In genomic region chr4:119592708-119593298, GRCh38 we compare ENCODE assay signal across 18 cellular contexts. TPM values are rescaled to one million over a fixed set of nuclear protein-coding genes. Genes with fewer than 3 reads are reported as not detected.
DNase-seq lines count a peak whose midpoint lies in the region; ATAC-seq and TF ChIP-seq lines count a peak whose summit lies in the region.
"Had no signal": no experiment of that assay in that cellular context is flagged by ENCODE, and none has a peak within 500 bp of the region (broad histone marks: within the 10 kb centered on the region; RNA-seq: fewer than 3 reads in every experiment).

No MANE protein-coding gene starts in this region.

- no peaks in the 10 kb centered on the region for H3K9me3 Mint-ChIP-seq in activated CD4-positive, alpha-beta T cell treated with anti-CD3 and anti-CD28 coated beads for 36 hours (ENCODE audit: low read depth)

- POLR2A ChIA-PET in activated CD4-positive, alpha-beta T cell treated with anti-CD3 and anti-CD28 coated beads for 36 hours (lab: Charles Lee): no interaction called here

- H3K27me3 ChIP-seq in gastroesophageal sphincter (no peaks in the 10 kb centered on the region), sigmoid colon (no peaks in the 10 kb centered on the region), upper lobe of left lung (no peaks in the 10 kb centered on the region)

- peak; percentile 87 for DNase-seq in NCI-H226
- DNase-seq in astrocyte of the hippocampus (ENCODE audit: low read depth, low spot score): peak; percentile 2
- DNase-seq in sigmoid colon: no peak
- no peak for DNase-seq in upper lobe of left lung
- no peak for DNase-seq in activated CD4-positive, alpha-beta T cell treated with anti-CD3 and anti-CD28 coated beads for 36 hours
- DNase-seq in anterior cingulate cortex (lab: John Stamatoyannopoulos, UW): no peak
- DNase-seq: BE2C, H7, MM.1S, NCI-H1048, NCI-H1436, NCI-H1930, NCI-H510A, NCI-H774, SIG-M5 had no signal

- no peak for TF ChIP-seq EP300 in gastroesophageal sphincter (IDR thresholded peaks at IDR 0.05)
- TF ChIP-seq EP300 in sigmoid colon (IDR thresholded peaks at IDR 0.05): no peak
- no peak for TF ChIP-seq EP300 in upper lobe of left lung (IDR thresholded peaks at IDR 0.05)

- TF ChIP-seq CTCF in gastroesophageal sphincter (IDR thresholded peaks at IDR 0.05): no peak
- no peak for TF ChIP-seq CTCF in sigmoid colon (IDR thresholded peaks at IDR 0.05)
- TF ChIP-seq CTCF in upper lobe of left lung (IDR thresholded peaks at IDR 0.05): no peak

- H3K4me3 ChIP-seq in gastroesophageal sphincter (no peak overlapping the region), sigmoid colon (no peak overlapping the region), upper lobe of left lung (no peak overlapping the region)
- H3K4me3 ChIP-seq: K562 had no signal

- H3K27ac ChIP-seq in gastroesophageal sphincter: peak overlapping the region; percentile 58 to 82 (median 73)
- peak overlapping the region; percentile 34 to 80 (median 74) for H3K27ac ChIP-seq in sigmoid colon
- H3K27ac ChIP-seq in upper lobe of left lung: peak overlapping the region in 1 of 4 donors; percentile 6

- CTCF ChIA-PET in activated CD4-positive, alpha-beta T cell treated with anti-CD3 and anti-CD28 coated beads for 36 hours (lab: Charles Lee): interaction anchor here (0.5 to 1.0 kb wide), 4 partner anchors 32 to 752 kb away, joined by 3 read pairs; no protein-coding TSS in a partner anchor

- no peak overlapping the region for H3K27ac Mint-ChIP-seq in activated CD4-positive, alpha-beta T cell treated with anti-CD3 and anti-CD28 coated beads for 36 hours

- no peaks in the 10 kb centered on the region for H3K9me3 ChIP-seq in gastroesophageal sphincter
- H3K9me3 ChIP-seq in sigmoid colon: no peaks in the 10 kb centered on the region
- H3K9me3 ChIP-seq in upper lobe of left lung: no peaks in the 10 kb centered on the region
- H3K9me3 ChIP-seq: BE2C had no signal

- no peak for TF ChIP-seq POLR2A in gastroesophageal sphincter (IDR thresholded peaks at IDR 0.05)
- no peak for TF ChIP-seq POLR2A in sigmoid colon (IDR thresholded peaks at IDR 0.05)
- TF ChIP-seq POLR2A in upper lobe of left lung (IDR thresholded peaks at IDR 0.05): no peak

- H3K4me1 ChIP-seq in gastroesophageal sphincter: peaks cover 8 to 83% (median 23%) of the 10 kb centered on the region in 3 donors
- H3K4me1 ChIP-seq in sigmoid colon: peaks cover 0 to 76% (median 53%) of the 10 kb centered on the region in 4 donors
- H3K4me1 ChIP-seq in upper lobe of left lung: peaks cover 0 to 5% (median 0%) of the 10 kb centered on the region in 4 donors
- H3K4me1 ChIP-seq: BE2C had no signal

- peaks cover 5% of the 10 kb centered on the region for H3K27me3 Mint-ChIP-seq in activated CD4-positive, alpha-beta T cell treated with anti-CD3 and anti-CD28 coated beads for 36 hours

- no peaks in the 10 kb centered on the region for H3K4me1 Mint-ChIP-seq in activated CD4-positive, alpha-beta T cell treated with anti-CD3 and anti-CD28 coated beads for 36 hours

- no peak overlapping the region for H3K4me3 Mint-ChIP-seq in activated CD4-positive, alpha-beta T cell treated with anti-CD3 and anti-CD28 coated beads for 36 hours

- intact Hi-C loops in sigmoid colon (cut with DNase I): no loop called here
- intact Hi-C loops in activated CD4-positive, alpha-beta T cell treated with anti-CD3 and anti-CD28 coated beads for 36 hours (cut with DNase I, micrococcal nuclease): no loop called here

- 14 to 17% methylated on average over 1 of the region's 1 CpG for WGBS in gastroesophageal sphincter (ENCODE audit: low coverage in 1 of 2), 2 donors
- WGBS in sigmoid colon, 2 donors: 80 to 94% methylated on average over 1 of the region's 1 CpG
- 72 to 81% methylated on average over 1 of the region's 1 CpG for WGBS in upper lobe of left lung, 2 donors

- H3K36me3 Mint-ChIP-seq in activated CD4-positive, alpha-beta T cell treated with anti-CD3 and anti-CD28 coated beads for 36 hours (ENCODE audit: low read depth): no peaks in the 10 kb centered on the region

- H3K36me3 ChIP-seq in gastroesophageal sphincter (no peaks in the 10 kb centered on the region), sigmoid colon (peaks cover 0 to 18% (median 12%) of the 10 kb centered on the region in 4 donors), upper lobe of left lung (no peaks in the 10 kb centered on the region)
- H3K36me3 ChIP-seq: BE2C had no signal

- no peak for ATAC-seq in gastroesophageal sphincter
- ATAC-seq in HG03045 (IDR thresholded peaks at IDR 0.05; ENCODE audit: unreplicated experiment): no peak
- no peak for ATAC-seq in upper lobe of left lung (ENCODE audit: low FRiP score in 2 of 2)
- ATAC-seq in activated CD4-positive, alpha-beta T cell treated with anti-CD3 and anti-CD28 coated beads for 36 hours: no peak
- ATAC-seq: K562 had no signal

RNA-seq across cellular contexts. Expression of gene PDE5A, which starts 35.8 kb away (rescaled TPM):
- total RNA-seq in gastroesophageal sphincter (100 to 1,000 TPM; 126 to 358 (median 212) TPM), sigmoid colon (100 to 1,000 TPM; 138 to 209 (median 149) TPM), upper lobe of left lung (10 to 100 TPM; 17.2 to 37.8 (median 22.3) TPM)
- 1 to 10 TPM; 5.5 to 9.0 (median 7.4) TPM for polyA plus RNA-seq in sigmoid colon
- under 1 TPM; 0.25 to 0.47 TPM for total RNA-seq in activated CD4-positive, alpha-beta T cell treated with anti-CD3 and anti-CD28 coated beads for 36 hours

Comparison
In these comparisons a context has a peak if more than half of its experiments do, and no peak if none do; other contexts are left out.
1. DNase-seq: peak in NCI-H226 (single experiment) and astrocyte of the hippocampus (single experiment); none in sigmoid colon (single experiment), upper lobe of left lung (0 of 2), activated CD4-positive, alpha-beta T cell treated with anti-CD3 and anti-CD28 coated beads for 36 hours (single experiment) and anterior cingulate cortex (0 of 58).
2. RNA of gene PDE5A, which starts 35.8 kb away (total RNA-seq): 126 to 358 TPM in gastroesophageal sphincter, 138 to 209 TPM in sigmoid colon and 17.2 to 37.8 TPM in upper lobe of left lung; 0.25 to 0.47 TPM in activated CD4-positive, alpha-beta T cell treated with anti-CD3 and anti-CD28 coated beads for 36 hours; every median in the first group is over 10 times any median in the second.